ENCODE assay signal across 27 cellular contexts in the genomic region with DNA sequence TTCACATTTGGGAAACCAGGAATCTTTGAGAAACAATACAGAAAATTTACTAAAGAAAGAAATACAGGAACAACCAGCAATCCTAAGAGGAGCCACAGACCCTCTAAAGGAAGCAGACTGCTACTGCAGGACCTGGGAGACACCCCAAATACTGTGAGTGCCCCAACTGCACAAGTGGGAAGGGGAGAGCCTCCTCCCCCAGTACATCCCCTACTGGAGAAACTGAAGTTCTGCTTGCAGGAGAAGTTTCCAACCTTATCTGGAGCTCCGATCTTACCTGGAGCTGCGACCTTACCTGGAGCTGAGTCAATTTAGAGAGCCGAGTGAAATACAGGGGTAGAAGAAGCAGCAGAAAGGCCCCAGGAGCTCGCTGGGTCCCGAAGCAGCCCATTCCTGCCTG.
DNase-seq lines count a peak whose midpoint lies in the region; ATAC-seq and TF ChIP-seq lines count a peak whose summit lies in the region.
"Had no signal": no experiment of that assay in that cellular context is flagged by ENCODE, and none has a peak within 500 bp of the region (broad histone marks: within the 10 kb centered on the region; RNA-seq: fewer than 3 reads in every experiment).

No MANE protein-coding gene starts in this region.

- H3K23ac ChIP-seq in neuronal stem cell (ENCODE audit: low read depth, low read length, poor library complexity) = no peak overlapping the region

- H3K4me3 ChIP-seq in GM23338 (no peak overlapping the region), neuronal stem cell (ENCODE audit: low read length in 2 of 2) (no peak overlapping the region)
- H3K4me3 ChIP-seq: A549, GM12878, SK-N-MC had no signal

- H3K79me2 ChIP-seq in GM23338 (replicated peaks; ENCODE audit: insufficient read depth) = no peaks in the 10 kb centered on the region

- H3K79me1 ChIP-seq in neuronal stem cell (ENCODE audit: low read depth, low read length) = no peaks in the 10 kb centered on the region

- peaks cover 7% of the 10 kb centered on the region; the same call in 2 of the 3 replicates for H3K4me1 Mint-ChIP-seq in GM23338
- H3K4me1 Mint-ChIP-seq in WTC11 = peaks cover 21% of the 10 kb centered on the region
- H3K4me1 Mint-ChIP-seq in glutamatergic neuron (ENCODE audit: low read depth, unreplicated experiment) = peaks cover 32% of the 10 kb centered on the region
- H3K4me1 Mint-ChIP-seq in naive thymus-derived CD8-positive, alpha-beta T cell = no peaks in the 10 kb centered on the region

- no peak overlapping the region for H3K18ac ChIP-seq in neuronal stem cell (ENCODE audit: low read length)

- peaks cover 20% of the 10 kb centered on the region; the same call in 2 of the 3 replicates for H3K36me3 Mint-ChIP-seq in GM23338 (ENCODE audit: low read depth)
- peaks cover 14% of the 10 kb centered on the region for H3K36me3 Mint-ChIP-seq in WTC11
- H3K36me3 Mint-ChIP-seq in glutamatergic neuron (ENCODE audit: unreplicated experiment) = no peaks in the 10 kb centered on the region
- H3K36me3 Mint-ChIP-seq in naive thymus-derived CD8-positive, alpha-beta T cell = no peaks in the 10 kb centered on the region
- H3K36me3 Mint-ChIP-seq: CD8-positive, alpha-beta T cell had no signal

- no peak overlapping the region for H3K4ac ChIP-seq in neuronal stem cell (ENCODE audit: low read length)

- POLR2A ChIA-PET in WTC11 (lab: Charles Lee) = no interaction called here
- POLR2A ChIA-PET in naive thymus-derived CD8-positive, alpha-beta T cell (lab: Charles Lee) = no interaction called here

- H4K20me1 ChIP-seq in GM23338 (replicated peaks; ENCODE audit: insufficient read depth) = no peaks in the 10 kb centered on the region

- no peak overlapping the region for H2BK12ac ChIP-seq in neuronal stem cell (ENCODE audit: low read length)

- no peak overlapping the region for H3K9ac ChIP-seq in neuronal stem cell (ENCODE audit: low read depth, low read length, poor library complexity)

- H3F3A ChIP-seq in GM23338 (replicated peaks; ENCODE audit: low read depth) = no peaks in the 10 kb centered on the region

- H3K9me3 Mint-ChIP-seq in GM23338 (peaks cover 25% of the 10 kb centered on the region), WTC11 (peaks cover 22% of the 10 kb centered on the region), glutamatergic neuron (ENCODE audit: unreplicated experiment) (peaks cover 4% of the 10 kb centered on the region)
- peaks cover 0 to 25% (median 2%) of the 10 kb centered on the region in 9 donors for H3K9me3 Mint-ChIP-seq in naive thymus-derived CD8-positive, alpha-beta T cell

- no peak overlapping the region for H2BK15ac ChIP-seq in neuronal stem cell (ENCODE audit: low read length)

- H4K91ac ChIP-seq in neuronal stem cell (ENCODE audit: low read depth, low read length, poor library complexity) = no peak overlapping the region

- peaks cover 17% of the 10 kb centered on the region for H3K4me1 ChIP-seq in GM23338 (ENCODE audit: insufficient read depth)
- peaks cover 0 to 2% of the 10 kb centered on the region in 2 donors for H3K4me1 ChIP-seq in neuronal stem cell (ENCODE audit: control insufficient read depth in 2 of 2, insufficient read depth in 1 of 2, low read depth in 1 of 2, low read length in 2 of 2)
- H3K4me1 ChIP-seq: A549, Caco-2 had no signal

- H3K27ac ChIP-seq in GM23338 (ENCODE audit: low read depth) (no peak overlapping the region), neuronal stem cell (replicated peaks; ENCODE audit: low read length) (no peak overlapping the region)
- H3K27ac ChIP-seq: A549, C4-2B, SK-N-MC had no signal

- CTCF ChIA-PET in WTC11 (lab: Charles Lee) = interaction anchor here (0.6 kb wide), 1 partner anchor 120 kb away, joined by 4 read pairs; no protein-coding TSS in a partner anchor

- H3K27me3 ChIP-seq in GM23338 (ENCODE audit: insufficient read depth) (no peaks in the 10 kb centered on the region), neuronal stem cell (ENCODE audit: control insufficient read depth in 3 of 3, insufficient read depth in 3 of 3, low read depth in 1 of 3, low read length in 3 of 3) (no peaks in the 10 kb centered on the region)

- no peak overlapping the region for H2BK120ac ChIP-seq in neuronal stem cell (ENCODE audit: low read depth, low read length)

- TF ChIP-seq CTCF in GM23338 (conservative IDR thresholded peaks at IDR 0.05; ENCODE audit: low read depth in 2 of 2) (peak; percentile 17 to 42; a peak in 3 of 4 replicates), WTC11 (IDR thresholded peaks at IDR 0.05) (no peak), glutamatergic neuron (IDR thresholded peaks at IDR 0.05; ENCODE audit: partially characterized antibody, unreplicated experiment) (no peak)

- no peak overlapping the region for H3K14ac ChIP-seq in neuronal stem cell (ENCODE audit: low read length)

- H3K4me3 Mint-ChIP-seq in GM23338 (no peak overlapping the region), WTC11 (no peak overlapping the region), glutamatergic neuron (ENCODE audit: unreplicated experiment) (no peak overlapping the region)
- H3K4me3 Mint-ChIP-seq in naive thymus-derived CD8-positive, alpha-beta T cell = no peak overlapping the region
- H3K4me3 Mint-ChIP-seq: CD8-positive, alpha-beta T cell had no signal

- H3K27me3 Mint-ChIP-seq in GM23338 (ENCODE audit: insufficient read depth, low read depth, poor library complexity) (peaks cover 3% of the 10 kb centered on the region), WTC11 (ENCODE audit: low read depth) (no peaks in the 10 kb centered on the region), glutamatergic neuron (ENCODE audit: unreplicated experiment) (no peaks in the 10 kb centered on the region)
- peaks cover 0 to 1% (median 0%) of the 10 kb centered on the region in 5 donors for H3K27me3 Mint-ChIP-seq in naive thymus-derived CD8-positive, alpha-beta T cell

- H2AK5ac ChIP-seq in neuronal stem cell (ENCODE audit: low read depth, low read length) = no peak overlapping the region

- no peak overlapping the region for H2BK5ac ChIP-seq in neuronal stem cell (ENCODE audit: low read length)

- no CpG with 5 or more reads among the region's 5 CpGs for WGBS in neuronal stem cell (ENCODE audit: extremely low coverage in 2 of 2, insufficient read length in 2 of 2, insufficient replicate concordance in 1 of 2), 2 donors

- no peak overlapping the region for H4K8ac ChIP-seq in neuronal stem cell (ENCODE audit: low read depth, low read length)

- H3K4me2 ChIP-seq in GM23338 (no peak overlapping the region), neuronal stem cell (ENCODE audit: insufficient read depth, low read length, poor library complexity, severe bottlenecking) (no peak overlapping the region)
- H3K4me2 ChIP-seq: A549 had no signal

- H2AFZ ChIP-seq in GM23338 = peak overlapping the region; percentile 47; the same call in 1 of the 2 replicates
- H2AFZ ChIP-seq in neuronal stem cell (ENCODE audit: low read length) = peak overlapping the region; percentile 4

- H3K9me2 ChIP-seq in GM23338 (ENCODE audit: insufficient read depth) = peaks cover under 1% of the 10 kb centered on the region

- peak; percentile 47 for DNase-seq in GM23338 (ENCODE audit: low spot score)
- DNase-seq in WTC11 (ENCODE audit: low spot score) = no peak
- DNase-seq in glutamatergic neuron = no peak
- no peak for DNase-seq in neuronal stem cell (ENCODE audit: low spot score)
- no peak for DNase-seq in H4 (ENCODE audit: low spot score)
- no peak for DNase-seq in naive thymus-derived CD8-positive, alpha-beta T cell
- DNase-seq: CD8-positive, alpha-beta T cell; DMS 273 treated with DMSO at 0.1 percent for 48 hours; DMS79; EL; GDM1; GOT3; KBM-7; MM.1S; NCI-H1417; NCI-H1694; NCI-H2029 treated with DMSO at 0.1 percent for 48 hours; NCI-H2227 treated with DMSO at 0.1 percent for 48 hours; NCI-H526 treated with DMSO at 0.1 percent for 48 hours; RPMI8226; SIG-M5 had no signal

- peaks cover 0 to 15% of the 10 kb centered on the region in 2 donors for H3K9me3 ChIP-seq in neuronal stem cell (replicated peaks in 1 of 2; ENCODE audit: control insufficient read depth in 2 of 2, insufficient read depth in 1 of 2, low read depth in 1 of 2, low read length in 2 of 2)
- H3K9me3 ChIP-seq: A549, Caco-2 had no signal

- ATAC-seq in GM23338 (peak; percentile 63), WTC11 (peak; percentile 75), HG03045 (IDR thresholded peaks at IDR 0.05; ENCODE audit: unreplicated experiment) (no peak)
- no peak for ATAC-seq in naive thymus-derived CD8-positive, alpha-beta T cell
- ATAC-seq: A549; CD8-positive, alpha-beta T cell; GM12878 had no signal

- H3K27ac Mint-ChIP-seq in GM23338 (peak overlapping the region; percentile 29; the same call in 1 of the 2 replicates), WTC11 (no peak overlapping the region), glutamatergic neuron (ENCODE audit: unreplicated experiment) (peak overlapping the region; percentile 65)
- no peak overlapping the region for H3K27ac Mint-ChIP-seq in naive thymus-derived CD8-positive, alpha-beta T cell
- H3K27ac Mint-ChIP-seq: CD8-positive, alpha-beta T cell had no signal

- H3K36me3 ChIP-seq in GM23338 (ENCODE audit: insufficient read depth) (no peaks in the 10 kb centered on the region), neuronal stem cell (replicated peaks in 1 of 2; ENCODE audit: control insufficient read depth in 2 of 2, insufficient read depth in 2 of 2, low read length in 2 of 2) (no peaks in the 10 kb centered on the region)

TF ChIP-seq in WTC11, 78 proteins besides CTCF, POLR2A, EP300 and RAD21 (continues in another document):
- TF ChIP-seq, protein P1, sequence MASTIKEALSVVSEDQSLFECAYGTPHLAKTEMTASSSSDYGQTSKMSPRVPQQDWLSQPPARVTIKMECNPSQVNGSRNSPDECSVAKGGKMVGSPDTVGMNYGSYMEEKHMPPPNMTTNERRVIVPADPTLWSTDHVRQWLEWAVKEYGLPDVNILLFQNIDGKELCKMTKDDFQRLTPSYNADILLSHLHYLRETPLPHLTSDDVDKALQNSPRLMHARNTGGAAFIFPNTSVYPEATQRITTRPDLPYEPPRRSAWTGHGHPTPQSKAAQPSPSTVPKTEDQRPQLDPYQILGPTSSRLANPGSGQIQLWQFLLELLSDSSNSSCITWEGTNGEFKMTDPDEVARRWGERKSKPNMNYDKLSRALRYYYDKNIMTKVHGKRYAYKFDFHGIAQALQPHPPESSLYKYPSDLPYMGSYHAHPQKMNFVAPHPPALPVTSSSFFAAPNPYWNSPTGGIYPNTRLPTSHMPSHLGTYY (CRISPR knock-in tag; IDR thresholded peaks at IDR 0.05) = no peak
- TF ChIP-seq GRHL2 (CRISPR knock-in tag; IDR thresholded peaks at IDR 0.05; ENCODE audit: insufficient replicate concordance, severe bottlenecking) = no peak

Comparison
In these comparisons a context has a peak if more than half of its experiments do, and no peak if none do; other contexts are left out.
1. ATAC-seq: peak in GM23338 (single experiment) and WTC11 (single experiment); none in HG03045 (single experiment) and naive thymus-derived CD8-positive, alpha-beta T cell (0 of 2).
2. H3K27ac Mint-ChIP-seq: peak in GM23338 (single experiment) and glutamatergic neuron (single experiment); none in WTC11 (single experiment) and naive thymus-derived CD8-positive, alpha-beta T cell (0 of 10).
3. CTCF ChIP-seq: peak in GM23338 (2 of 2); none in WTC11 (single experiment) and glutamatergic neuron (single experiment).